Comparison of ENCODE assay signal across 11 cellular contexts in the genomic region with DNA sequence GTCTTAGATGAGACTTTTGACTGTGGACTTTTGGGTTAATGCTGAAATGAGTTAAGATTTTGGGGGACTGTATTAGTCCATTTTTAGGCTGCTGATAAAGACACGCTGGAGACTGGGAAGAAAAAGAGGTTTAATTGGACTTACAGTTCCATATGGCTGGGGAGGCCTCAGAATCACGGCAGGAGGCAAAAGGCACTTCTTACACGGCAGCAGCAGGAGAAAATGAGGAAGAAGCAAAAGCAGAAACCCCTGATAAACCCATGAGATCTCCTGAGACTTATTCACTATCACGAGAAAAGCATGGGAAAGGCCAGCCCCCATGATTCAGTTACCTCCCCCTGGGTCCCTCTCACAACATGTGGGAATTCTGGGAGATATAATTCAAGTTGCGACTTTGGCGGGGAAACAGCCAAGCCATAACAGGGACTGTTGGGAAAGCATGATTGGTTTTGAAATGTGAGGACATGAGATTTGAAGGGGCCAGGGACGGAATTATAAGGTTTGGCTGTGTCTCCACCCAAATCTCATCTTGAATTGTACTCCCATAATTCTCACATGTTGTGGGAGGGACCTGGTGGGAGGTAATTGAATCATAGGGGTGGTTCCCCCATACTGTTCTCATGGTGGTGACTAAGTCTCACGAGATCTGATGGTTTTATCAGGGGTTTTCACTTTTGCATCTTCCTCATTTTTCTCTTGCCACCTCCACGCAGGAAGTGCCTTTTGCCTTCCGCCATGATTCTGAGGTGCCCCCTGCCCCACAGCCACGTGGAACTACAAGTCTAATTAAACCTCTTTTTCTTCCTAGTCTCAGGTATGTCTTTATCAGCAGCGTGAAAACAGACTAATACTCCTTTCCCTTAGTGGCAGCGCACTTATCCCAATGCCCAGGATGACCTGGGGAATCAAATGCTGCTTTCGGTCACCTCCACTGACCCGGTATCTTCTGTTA. TPM values are rescaled to one million over a fixed set of nuclear protein-coding genes. Genes with fewer than 3 reads are reported as not detected.
"Had no signal": no experiment of that assay in that cellular context is flagged by ENCODE, and none has a peak within 500 bp of the region (broad histone marks: within the 10 kb centered on the region; RNA-seq: fewer than 3 reads in every experiment).

No MANE protein-coding gene starts in this region.

RNA-seq across cellular contexts. Expression of a gene that starts 35.8 kb away (rescaled TPM):
- total RNA-seq: gastroesophageal sphincter, lower leg skin, mammary epithelial cell, mesothelial cell of epicardium, myocyte, occipital lobe, progenitor cell of endocrine pancreas, right cardiac atrium, subcutaneous adipose tissue, tibial nerve, ureter had no signal
- polyA plus RNA-seq: mammary epithelial cell, right cardiac atrium had no signal
